ENCODE assay signal across 8 cellular contexts in genomic region chr6:42532038-42532669, GRCh38. TPM values are rescaled to one million over a fixed set of nuclear protein-coding genes. Genes with fewer than 3 reads are reported as not detected.
A peak's percentile ranks its signal among the peaks of the same experiment; 100 is the strongest.
DNase-seq lines count a peak whose midpoint lies in the region; ATAC-seq, FAIRE-seq and TF ChIP-seq lines count a peak whose summit lies in the region.

No MANE protein-coding gene starts in this region.

- H3K27me3 ChIP-seq in AG04450 (ENCODE audit: control insufficient read depth, insufficient read depth, low read length) (no peaks in the 10 kb centered on the region), pancreas (no peaks in the 10 kb centered on the region)

- H3K36me3 Mint-ChIP-seq in activated T-helper 1 cell treated with anti-CD3 and anti-CD28 coated beads, Interleukin-12 subunit alpha, Interleukin-12 subunit beta, Interleukin-2, Interleukin-4 antibody, amounts not matched to agents 30 ng/mL and 10 ng/mL and 1 ng/mL, durations not matched to agents 14 hours and 24 hours and 36 hours (ENCODE audit: low read depth), result no peaks in the 10 kb centered on the region

- no peak overlapping the region for H3K4me3 Mint-ChIP-seq in activated T-helper 1 cell treated with anti-CD3 and anti-CD28 coated beads, Interleukin-12 subunit alpha, Interleukin-12 subunit beta, Interleukin-2, Interleukin-4 antibody, amounts not matched to agents 30 ng/mL and 10 ng/mL and 1 ng/mL, durations not matched to agents 14 hours and 24 hours and 36 hours

- H3K9me3 Mint-ChIP-seq in activated T-helper 1 cell treated with anti-CD3 and anti-CD28 coated beads, Interleukin-12 subunit alpha, Interleukin-12 subunit beta, Interleukin-2, Interleukin-4 antibody, amounts not matched to agents 30 ng/mL and 10 ng/mL and 1 ng/mL, durations not matched to agents 14 hours and 24 hours and 36 hours, result no peaks in the 10 kb centered on the region

- CTCF ChIA-PET in AG04450 (lab: Charles Lee) (interaction anchor here (0.6 to 3.9 kb wide), 48 partner anchors 10 to 731 kb away, joined by 3 to 97 read pairs (median 5); partner anchors contain the start of gene TAF8), GM10248 (lab: Yijun Ruan, JAX) (interaction anchor here (0.6 to 3.4 kb wide), 34 partner anchors 10 to 296 kb away, joined by 3 to 57 read pairs (median 4); partner anchors contain the start of gene UBR2)

- peaks cover 8% of the 10 kb centered on the region for H3K27me3 Mint-ChIP-seq in activated T-helper 1 cell treated with anti-CD3 and anti-CD28 coated beads, Interleukin-12 subunit alpha, Interleukin-12 subunit beta, Interleukin-2, Interleukin-4 antibody, amounts not matched to agents 30 ng/mL and 10 ng/mL and 1 ng/mL, durations not matched to agents 14 hours and 24 hours and 36 hours (ENCODE audit: insufficient read depth)

- intact Hi-C loops in pancreas (cut with DNase I), result loop anchor here in 1 of 3 donors (10.0 kb wide), 1 partner anchor 267 kb away; no protein-coding TSS in a partner anchor
- intact Hi-C loops in activated T-helper 1 cell treated with anti-CD3 and anti-CD28 coated beads, Interleukin-12 subunit alpha, Interleukin-12 subunit beta, Interleukin-2, Interleukin-4 antibody, amounts not matched to agents 30 ng/mL and 10 ng/mL and 1 ng/mL, durations not matched to agents 14 hours and 24 hours and 36 hours (cut with micrococcal nuclease), result loop anchor here (1.0 to 5.0 kb wide), 3 partner anchors 81 to 270 kb away; partner anchors contain the start of gene TRERF1

- no peak overlapping the region for H3K27ac Mint-ChIP-seq in activated T-helper 1 cell treated with anti-CD3 and anti-CD28 coated beads, Interleukin-12 subunit alpha, Interleukin-12 subunit beta, Interleukin-2, Interleukin-4 antibody, amounts not matched to agents 30 ng/mL and 10 ng/mL and 1 ng/mL, durations not matched to agents 14 hours and 24 hours and 36 hours

- H3K4me1 Mint-ChIP-seq in activated T-helper 1 cell treated with anti-CD3 and anti-CD28 coated beads, Interleukin-12 subunit alpha, Interleukin-12 subunit beta, Interleukin-2, Interleukin-4 antibody, amounts not matched to agents 30 ng/mL and 10 ng/mL and 1 ng/mL, durations not matched to agents 14 hours and 24 hours and 36 hours (ENCODE audit: low read depth), result no peaks in the 10 kb centered on the region

- H3K9me3 ChIP-seq in AG04450 (ENCODE audit: control insufficient read depth, insufficient read depth, low read length), result no peaks in the 10 kb centered on the region
- no peaks in the 10 kb centered on the region for H3K9me3 ChIP-seq in pancreas

- H3K4me1 ChIP-seq in pancreas, result no peaks in the 10 kb centered on the region

- TF ChIP-seq CTCF in AG04450 (IDR thresholded peaks at IDR 0.05; ENCODE audit: low read depth, low read length) (peak; percentile 84), GM10248 (IDR thresholded peaks at IDR 0.05; ENCODE audit: control extremely low read depth, extremely low read depth, low read depth, missing control alignments) (peak; percentile 84), fibroblast of pulmonary artery (IDR thresholded peaks at IDR 0.05; ENCODE audit: low read length, missing control alignments) (peak; percentile 86), pancreas (IDR thresholded peaks at IDR 0.05) (peak; percentile 73 to 91 (median 88))

- H3K36me3 ChIP-seq in pancreas, result no peaks in the 10 kb centered on the region

- peak; percentile 85 for FAIRE-seq in TTC549 (lab: Jason Lieb, UNC)
- peak; percentile 66 for FAIRE-seq in pancreas (lab: Jason Lieb, UNC)

- H3K27ac ChIP-seq in AG04450 (ENCODE audit: low read depth, low read length) (no peak overlapping the region), pancreas (no peak overlapping the region)

- ATAC-seq in pancreas (peak; percentile 68 to 87 (median 77)), HG03457 (IDR thresholded peaks at IDR 0.05; ENCODE audit: unreplicated experiment) (no peak)

- no peak for DNase-seq in AG04450 (ENCODE audit: low read depth, low spot score)
- DNase-seq in GM10248 (ENCODE audit: extremely low spot score), result peak; percentile 69
- peak; percentile 32 for DNase-seq in NCI-H1694 treated with DMSO at 0.1 percent for 48 hours (lab: John Stamatoyannopoulos, UW)
- DNase-seq in fibroblast of pulmonary artery (ENCODE audit: low read depth), result peak; percentile 83
- DNase-seq in pancreas, result peak in 1 of 6 donors; percentile 26
- no peak for DNase-seq in activated T-helper 1 cell treated with anti-CD3 and anti-CD28 coated beads, Interleukin-12 subunit alpha, Interleukin-12 subunit beta, Interleukin-2, Interleukin-4 antibody, amounts not matched to agents 30 ng/mL and 10 ng/mL and 1 ng/mL, durations not matched to agents 14 hours and 24 hours and 36 hours (ENCODE audit: low spot score)

- H3K4me3 ChIP-seq in AG04450 (ENCODE audit: low read depth, low read length) (no peak overlapping the region), fibroblast of pulmonary artery (replicated peaks; ENCODE audit: low read depth, low read length) (no peak overlapping the region), pancreas (no peak overlapping the region)

- POLR2A ChIA-PET in AG04450 (lab: Yijun Ruan, JAX), result no interaction called here
- POLR2A ChIA-PET in GM10248 (lab: Yijun Ruan, JAX), result no interaction called here

RNA-seq across cellular contexts. Expression of gene UBR2, which starts 31.7 kb away (rescaled TPM):
- polyA plus RNA-seq in AG04450 (2011; rRNA removed), result 18.5 and 25.3 TPM in 2 replicates
- 21.6 and 36.1 TPM in 2 replicates for polyA minus RNA-seq in AG04450 (2011; rRNA and poly(A)+ RNA removed)
- total RNA-seq in pancreas, result 10 to 100 TPM; 15.4 to 22.0 (median 18.5) TPM
- 10 to 100 TPM in 1 of 2 donors, 1 to 10 TPM in 1; 9.4 to 11.5 TPM for polyA plus RNA-seq in pancreas
- total RNA-seq in activated T-helper 1 cell treated with anti-CD3 and anti-CD28 coated beads, Interleukin-12 subunit alpha, Interleukin-12 subunit beta, Interleukin-2, Interleukin-4 antibody, amounts not matched to agents 30 ng/mL and 10 ng/mL and 1 ng/mL, durations not matched to agents 14 hours and 24 hours and 36 hours, result 26.8 and 28.1 TPM in 2 replicates

Comparison
In these comparisons a context has a peak if more than half of its experiments do, and no peak if none do; other contexts are left out.
1. DNase-seq: peak in GM10248 (single experiment), NCI-H1694 treated with DMSO at 0.1 percent for 48 hours (single experiment) and fibroblast of pulmonary artery (single experiment); none in AG04450 (single experiment) and activated T-helper 1 cell treated with anti-CD3 and anti-CD28 coated beads, Interleukin-12 subunit alpha, Interleukin-12 subunit beta, Interleukin-2, Interleukin-4 antibody, amounts not matched to agents 30 ng/mL and 10 ng/mL and 1 ng/mL, durations not matched to agents 14 hours and 24 hours and 36 hours (single experiment).
2. Peak in every context shown above with its lines, with median percentiles within 50 percentile points of each other: CTCF ChIP-seq.